Comparison of ENCODE assay signal across 8 cellular contexts in the genomic region with DNA sequence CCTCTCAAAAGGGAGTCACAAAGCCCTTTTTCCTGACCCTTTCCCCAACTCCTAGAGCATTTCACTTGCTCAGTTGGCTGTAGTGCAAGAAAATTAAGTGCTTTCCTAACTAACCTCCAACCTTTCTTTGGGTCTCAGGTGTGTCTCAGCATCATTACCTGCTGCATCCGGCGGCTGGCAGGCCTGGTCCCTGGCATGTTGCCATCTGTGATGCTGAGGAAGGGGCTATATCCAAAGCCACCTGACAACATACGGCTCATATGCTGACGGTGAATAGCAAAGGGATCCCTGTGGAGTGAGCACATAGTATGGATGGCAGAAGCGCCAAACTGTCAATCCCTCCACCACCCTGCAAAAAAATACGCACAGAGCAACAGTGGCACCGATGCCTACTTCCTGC. TPM values are rescaled to one million over a fixed set of nuclear protein-coding genes. Genes with fewer than 3 reads are reported as not detected.
DNase-seq lines count a peak whose midpoint lies in the region; ATAC-seq and TF ChIP-seq lines count a peak whose summit lies in the region.

No MANE protein-coding gene starts in this region.

- H3K27ac ChIP-seq in SK-N-SH (ENCODE audit: low read depth in 2 of 2, low read length in 1 of 2) (peak overlapping the region; percentile 97 to 98; a peak in 2 of 4 replicates), stomach (peak overlapping the region in 4 of 5 donors; percentile 96 to 100 (median 98))

- H3K36me3 ChIP-seq in SK-N-SH (replicated peaks in 1 of 2; ENCODE audit: control insufficient read depth in 1 of 2, insufficient read depth in 2 of 2, low read length in 1 of 2) (peaks cover 38 to 49% of the 10 kb centered on the region in 2 experiments), iPS-15b (ENCODE audit: control insufficient read depth, insufficient read depth, low read length) (peaks cover 48% of the 10 kb centered on the region), stomach (peaks cover 49 to 53% (median 52%) of the 10 kb centered on the region in 4 donors)

- peaks cover 32% of the 10 kb centered on the region for H3K4me1 Mint-ChIP-seq in activated T-helper 1 cell treated with anti-CD3 and anti-CD28 coated beads, Interleukin-12 subunit alpha, Interleukin-12 subunit beta, Interleukin-2, Interleukin-4 antibody, amounts not matched to agents 30 ng/mL and 10 ng/mL and 1 ng/mL, durations not matched to agents 14 hours and 24 hours and 36 hours (ENCODE audit: low read depth)

- H2AFZ ChIP-seq in SK-N-SH (ENCODE audit: low read depth): no peak overlapping the region

- no peaks in the 10 kb centered on the region for H3K9me3 ChIP-seq in SK-N-SH
- H3K9me3 ChIP-seq in iPS-15b (ENCODE audit: control insufficient read depth, insufficient read depth, low read length): no peaks in the 10 kb centered on the region
- no peaks in the 10 kb centered on the region for H3K9me3 ChIP-seq in stomach

- no peak for TF ChIP-seq POLR2A in stomach (IDR thresholded peaks at IDR 0.05)

- H3K79me2 ChIP-seq in SK-N-SH (ENCODE audit: insufficient read depth): peaks cover 34% of the 10 kb centered on the region

- DNase-seq in SK-N-SH: no peak
- no peak for DNase-seq in activated T-helper 1 cell treated with anti-CD3 and anti-CD28 coated beads, Interleukin-12 subunit alpha, Interleukin-12 subunit beta, Interleukin-2, Interleukin-4 antibody, amounts not matched to agents 30 ng/mL and 10 ng/mL and 1 ng/mL, durations not matched to agents 14 hours and 24 hours and 36 hours (ENCODE audit: low spot score)
- no peak for DNase-seq in stomach
- DNase-seq in NCI-H345 treated with DMSO at 0.1 percent for 48 hours (lab: John Stamatoyannopoulos, UW; ENCODE audit: unreplicated experiment): no peak
- DNase-seq in stimulated activated naive CD4-positive, alpha-beta T cell (lab: John Stamatoyannopoulos, UW): no peak

- no peak for TF ChIP-seq EP300 in SK-N-SH (IDR thresholded peaks at IDR 0.05; ENCODE audit: borderline replicate concordance in 1 of 2, low read depth in 1 of 2, low read length in 1 of 2)
- TF ChIP-seq EP300 in stomach (IDR thresholded peaks at IDR 0.05): no peak

- peak overlapping the region; percentile 84 to 91 for H3K4me3 ChIP-seq in SK-N-SH (ENCODE audit: low read depth in 2 of 2, low read length in 1 of 2)
- peak overlapping the region; percentile 83 for H3K4me3 ChIP-seq in iPS-15b (ENCODE audit: low read depth, low read length)
- H3K4me3 ChIP-seq in stomach: peak overlapping the region; percentile 84 to 98 (median 88)

- H3F3A ChIP-seq in SK-N-SH (replicated peaks; ENCODE audit: insufficient read depth): peaks cover 16% of the 10 kb centered on the region

- H3K27ac Mint-ChIP-seq in activated T-helper 1 cell treated with anti-CD3 and anti-CD28 coated beads, Interleukin-12 subunit alpha, Interleukin-12 subunit beta, Interleukin-2, Interleukin-4 antibody, amounts not matched to agents 30 ng/mL and 10 ng/mL and 1 ng/mL, durations not matched to agents 14 hours and 24 hours and 36 hours: peak overlapping the region; percentile 47

- WGBS in SK-N-SH (ENCODE audit: low lambda C conversion rate): 86% methylated on average over 7 of the region's 7 CpGs
- 64 to 79% (median 72%) methylated on average over 5 to 7 of the region's 7 CpGs for WGBS in stomach, 5 donors

- H3K4me2 ChIP-seq in SK-N-SH: peak overlapping the region; percentile 86

- peak overlapping the region; percentile 98 for H3K9ac ChIP-seq in SK-N-SH
- no peak overlapping the region for H3K9ac ChIP-seq in iPS-15b (ENCODE audit: low read depth, low read length)

- CTCF ChIA-PET in SK-N-SH (lab: Yijun Ruan, JAX): interaction anchor here (0.7 to 12.7 kb wide), 19 partner anchors 9 to 117 kb away, joined by 3 to 343 read pairs (median 20); a partner anchor contains a TSS

- ATAC-seq in SK-N-SH treated with all-trans-retinoic acid at 6 μM for 48 hours: no peak
- ATAC-seq in HG03469 (IDR thresholded peaks at IDR 0.05; ENCODE audit: unreplicated experiment): no peak

- H3K27me3 Mint-ChIP-seq in activated T-helper 1 cell treated with anti-CD3 and anti-CD28 coated beads, Interleukin-12 subunit alpha, Interleukin-12 subunit beta, Interleukin-2, Interleukin-4 antibody, amounts not matched to agents 30 ng/mL and 10 ng/mL and 1 ng/mL, durations not matched to agents 14 hours and 24 hours and 36 hours (ENCODE audit: insufficient read depth): no peaks in the 10 kb centered on the region

- TF ChIP-seq CTCF in SK-N-SH (IDR thresholded peaks at IDR 0.05) (no peak), stomach (IDR thresholded peaks at IDR 0.05) (no peak)

- H3K36me3 Mint-ChIP-seq in activated T-helper 1 cell treated with anti-CD3 and anti-CD28 coated beads, Interleukin-12 subunit alpha, Interleukin-12 subunit beta, Interleukin-2, Interleukin-4 antibody, amounts not matched to agents 30 ng/mL and 10 ng/mL and 1 ng/mL, durations not matched to agents 14 hours and 24 hours and 36 hours (ENCODE audit: low read depth): peaks cover 40% of the 10 kb centered on the region

- intact Hi-C loops in activated T-helper 1 cell treated with anti-CD3 and anti-CD28 coated beads, Interleukin-12 subunit alpha, Interleukin-12 subunit beta, Interleukin-2, Interleukin-4 antibody, amounts not matched to agents 30 ng/mL and 10 ng/mL and 1 ng/mL, durations not matched to agents 14 hours and 24 hours and 36 hours (cut with micrococcal nuclease): no loop called here
- intact Hi-C loops in stomach (cut with DNase I; ENCODE audit: low total_unique reads): no loop called here

- H3K9me3 Mint-ChIP-seq in activated T-helper 1 cell treated with anti-CD3 and anti-CD28 coated beads, Interleukin-12 subunit alpha, Interleukin-12 subunit beta, Interleukin-2, Interleukin-4 antibody, amounts not matched to agents 30 ng/mL and 10 ng/mL and 1 ng/mL, durations not matched to agents 14 hours and 24 hours and 36 hours: no peaks in the 10 kb centered on the region

- TF ChIP-seq RAD21 in SK-N-SH (IDR thresholded peaks at IDR 0.05; ENCODE audit: low read length): no peak

- peaks cover 12% of the 10 kb centered on the region for H4K20me1 ChIP-seq in SK-N-SH (ENCODE audit: insufficient read depth)

- POLR2A ChIA-PET in SK-N-SH (lab: Yijun Ruan, JAX): interaction anchor here (1.9 to 4.8 kb wide), 10 partner anchors 16 to 139 kb away, joined by 5 to 89 read pairs (median 14); a partner anchor contains a TSS

- peaks cover 14 to 18% of the 10 kb centered on the region in 2 experiments for H3K4me1 ChIP-seq in SK-N-SH (ENCODE audit: control insufficient read depth in 1 of 2, insufficient read depth in 2 of 2, low read depth in 1 of 2, low read length in 1 of 2)
- H3K4me1 ChIP-seq in iPS-15b (ENCODE audit: control insufficient read depth, insufficient read depth, low read length): peaks cover 7% of the 10 kb centered on the region
- H3K4me1 ChIP-seq in stomach: peaks cover 8 to 31% (median 23%) of the 10 kb centered on the region in 4 donors

- peak overlapping the region; percentile 94 for H3K4me3 Mint-ChIP-seq in activated T-helper 1 cell treated with anti-CD3 and anti-CD28 coated beads, Interleukin-12 subunit alpha, Interleukin-12 subunit beta, Interleukin-2, Interleukin-4 antibody, amounts not matched to agents 30 ng/mL and 10 ng/mL and 1 ng/mL, durations not matched to agents 14 hours and 24 hours and 36 hours

- no peaks in the 10 kb centered on the region for H3K27me3 ChIP-seq in SK-N-SH (ENCODE audit: insufficient read depth)
- no peaks in the 10 kb centered on the region for H3K27me3 ChIP-seq in iPS-15b (ENCODE audit: control insufficient read depth, insufficient read depth, low read length)
- no peaks in the 10 kb centered on the region for H3K27me3 ChIP-seq in stomach

- no peaks in the 10 kb centered on the region for H3K9me2 ChIP-seq in SK-N-SH

RNA-seq across cellular contexts. Expression of a gene that starts 1.2 kb away (rescaled TPM):
- polyA plus RNA-seq in SK-N-SH (2012; rRNA removed): 535 and 624 TPM in 2 replicates
- polyA plus RNA-seq in SK-N-SH (2012; cell fraction: cytosol; rRNA removed): 310 and 447 TPM in 2 replicates
- polyA plus RNA-seq in SK-N-SH (2012; cell fraction: nucleus; rRNA removed): 217 and 351 TPM in 2 replicates
- total RNA-seq in activated T-helper 1 cell treated with anti-CD3 and anti-CD28 coated beads, Interleukin-12 subunit alpha, Interleukin-12 subunit beta, Interleukin-2, Interleukin-4 antibody, amounts not matched to agents 30 ng/mL and 10 ng/mL and 1 ng/mL, durations not matched to agents 14 hours and 24 hours and 36 hours: 159 and 161 TPM in 2 replicates
- total RNA-seq in stomach: 100 to 1,000 TPM in 4 of 5 donors, 1 to 10 TPM in 1; 9.3 to 296 (median 128) TPM
- 100 to 1,000 TPM; 168 to 183 (median 180) TPM for polyA plus RNA-seq in stomach

RNA-seq across cellular contexts. Expression of a gene that starts 14.4 kb away (rescaled TPM):
- polyA plus RNA-seq in SK-N-SH (2012; rRNA removed) (391 and 661 TPM in 2 replicates), stomach (100 to 1,000 TPM; 228 to 363 (median 307) TPM)
- polyA plus RNA-seq in SK-N-SH (2012; cell fraction: cytosol; rRNA removed): 526 and 613 TPM in 2 replicates
- 247 and 291 TPM in 2 replicates for polyA plus RNA-seq in SK-N-SH (2012; cell fraction: nucleus; rRNA removed)
- total RNA-seq in activated T-helper 1 cell treated with anti-CD3 and anti-CD28 coated beads, Interleukin-12 subunit alpha, Interleukin-12 subunit beta, Interleukin-2, Interleukin-4 antibody, amounts not matched to agents 30 ng/mL and 10 ng/mL and 1 ng/mL, durations not matched to agents 14 hours and 24 hours and 36 hours: 247 and 262 TPM in 2 replicates
- 100 to 1,000 TPM in 1 of 5 donors, 10 to 100 TPM in 4; 22.8 to 261 (median 78.2) TPM for total RNA-seq in stomach

RNA-seq across cellular contexts. Expression of a gene that starts 20.6 kb away (rescaled TPM):
- polyA plus RNA-seq in SK-N-SH (2012; rRNA removed) (0.72 and 1.1 TPM in 2 replicates), stomach (1 to 10 TPM in 2 of 3 donors, under 1 TPM in 1; 0.25 to 1.4 (median 1.2) TPM)
- 0.14 and 0.21 TPM in 2 replicates for polyA plus RNA-seq in SK-N-SH (2012; cell fraction: cytosol; rRNA removed)
- polyA plus RNA-seq in SK-N-SH (2012; cell fraction: nucleus; rRNA removed): 7.2 and 9.8 TPM in 2 replicates
- total RNA-seq in activated T-helper 1 cell treated with anti-CD3 and anti-CD28 coated beads, Interleukin-12 subunit alpha, Interleukin-12 subunit beta, Interleukin-2, Interleukin-4 antibody, amounts not matched to agents 30 ng/mL and 10 ng/mL and 1 ng/mL, durations not matched to agents 14 hours and 24 hours and 36 hours: 268 and 275 TPM in 2 replicates
- total RNA-seq in stomach: 1 to 10 TPM in 2 of 5 donors, not detected in 3; 2.2 to 2.3 TPM

RNA-seq across cellular contexts. Expression of a gene that starts 27.9 kb away (rescaled TPM):
- polyA plus RNA-seq in SK-N-SH (2012; rRNA removed) (191 and 231 TPM in 2 replicates), stomach (10 to 100 TPM; 45.2 to 54.2 (median 51.6) TPM)
- polyA plus RNA-seq in SK-N-SH (2012; cell fraction: cytosol; rRNA removed): 134 and 163 TPM in 2 replicates
- 340 and 362 TPM in 2 replicates for polyA plus RNA-seq in SK-N-SH (2012; cell fraction: nucleus; rRNA removed)
- total RNA-seq in activated T-helper 1 cell treated with anti-CD3 and anti-CD28 coated beads, Interleukin-12 subunit alpha, Interleukin-12 subunit beta, Interleukin-2, Interleukin-4 antibody, amounts not matched to agents 30 ng/mL and 10 ng/mL and 1 ng/mL, durations not matched to agents 14 hours and 24 hours and 36 hours: 34.6 and 36.2 TPM in 2 replicates
- total RNA-seq in stomach: 10 to 100 TPM in 4 of 5 donors, 1 to 10 TPM in 1; 5.8 to 50.0 (median 25.7) TPM

RNA-seq across cellular contexts. Expression of a gene that starts 37.6 kb away (rescaled TPM):
- polyA plus RNA-seq in SK-N-SH (2012; rRNA removed): 0.02 TPM in 1 of 2 replicates, not detected in the other
- polyA plus RNA-seq in SK-N-SH (2012; cell fraction: cytosol; rRNA removed): 0.01 TPM in 2 replicates
- not detected in 2 replicates for polyA plus RNA-seq in SK-N-SH (2012; cell fraction: nucleus; rRNA removed)
- total RNA-seq in activated T-helper 1 cell treated with anti-CD3 and anti-CD28 coated beads, Interleukin-12 subunit alpha, Interleukin-12 subunit beta, Interleukin-2, Interleukin-4 antibody, amounts not matched to agents 30 ng/mL and 10 ng/mL and 1 ng/mL, durations not matched to agents 14 hours and 24 hours and 36 hours: 311 TPM in 2 replicates
- 10 to 100 TPM in 1 of 5 donors, 1 to 10 TPM in 2, not detected in 2; 7.2 to 25.9 (median 9.7) TPM for total RNA-seq in stomach
- 1 to 10 TPM; 2.0 to 7.3 (median 3.9) TPM for polyA plus RNA-seq in stomach

Comparison
In these comparisons a context has a peak if more than half of its experiments do, and no peak if none do; other contexts are left out.
1. RNA of a gene that starts 20.6 kb away (total RNA-seq): 268 to 275 TPM in activated T-helper 1 cell treated with anti-CD3 and anti-CD28 coated beads, Interleukin-12 subunit alpha, Interleukin-12 subunit beta, Interleukin-2, Interleukin-4 antibody, amounts not matched to agents 30 ng/mL and 10 ng/mL and 1 ng/mL, durations not matched to agents 14 hours and 24 hours and 36 hours; 2.2 to 2.3 TPM in stomach; every median in the first group is over 10 times any median in the second.
2. Peak in every context shown above with its lines, with median percentiles within 50 percentile points of each other: H3K4me3 ChIP-seq.